8 cellular contexts compared by ENCODE assay signal in genomic region chr15:63191895-63192603, GRCh38. TPM values are rescaled to one million over a fixed set of nuclear protein-coding genes. Genes with fewer than 3 reads are reported as not detected.
A peak's percentile ranks its signal among the peaks of the same experiment; 100 is the strongest.
DNase-seq lines count a peak whose midpoint lies in the region; ATAC-seq and TF ChIP-seq lines count a peak whose summit lies in the region.

No MANE protein-coding gene starts in this region.

- no peaks in the 10 kb centered on the region for H3K9me2 ChIP-seq in PC-9 (ENCODE audit: insufficient read depth)

- peaks cover 75% of the 10 kb centered on the region for H3K4me1 Mint-ChIP-seq in CD8-positive, alpha-beta T cell (ENCODE audit: low read depth)
- peaks cover 60% of the 10 kb centered on the region for H3K4me1 Mint-ChIP-seq in central memory CD8-positive, alpha-beta T cell

- H3K9me3 ChIP-seq in CD8-positive, alpha-beta T cell (ENCODE audit: low read length) = no peaks in the 10 kb centered on the region
- no peaks in the 10 kb centered on the region for H3K9me3 ChIP-seq in PC-9 (ENCODE audit: insufficient read depth, low read depth)
- no peaks in the 10 kb centered on the region for H3K9me3 ChIP-seq in suprapubic skin
- H3K9me3 ChIP-seq in HAP-1 = no peaks in the 10 kb centered on the region

- BruUV-seq in PC-9 (replicated peaks; lab: Mats Ljungman, UMichigan) = TSS peak; percentile 35

- POLR2A ChIA-PET in CD8-positive, alpha-beta T cell (lab: Charles Lee) = interaction anchor here (0.6 to 2.6 kb wide), 24 partner anchors 11 to 904 kb away, joined by 3 to 26 read pairs (median 4); partner anchors contain the start of genes APH1B, RPS27L and SNX1
- POLR2A ChIA-PET in PC-9 (lab: Charles Lee; ENCODE audit: unreplicated experiment) = interaction anchor here (0.6 kb wide), 2 partner anchors 196 to 545 kb away, joined by 3 to 7 read pairs; no protein-coding TSS in a partner anchor

- no peak overlapping the region for H3K4me2 ChIP-seq in PC-9

- no peaks in the 10 kb centered on the region for H3K27me3 ChIP-seq in CD8-positive, alpha-beta T cell (ENCODE audit: insufficient read depth, low read length)
- H3K27me3 ChIP-seq in PC-9 (ENCODE audit: insufficient read depth, low read depth) (no peaks in the 10 kb centered on the region), suprapubic skin (no peaks in the 10 kb centered on the region), HAP-1 (ENCODE audit: low read depth) (no peaks in the 10 kb centered on the region)

- peak overlapping the region; percentile 71 for H3K27ac ChIP-seq in CD8-positive, alpha-beta T cell (ENCODE audit: low read depth, low read length)
- H3K27ac ChIP-seq in PC-9 = no peak overlapping the region
- no peak overlapping the region for H3K27ac ChIP-seq in suprapubic skin
- H3K27ac ChIP-seq in substantia nigra (ENCODE audit: low read depth, low read length, poor library complexity, severe bottlenecking) = no peak overlapping the region

- H3K27ac Mint-ChIP-seq in CD8-positive, alpha-beta T cell = peak overlapping the region; percentile 99
- peak overlapping the region; percentile 93 for H3K27ac Mint-ChIP-seq in central memory CD8-positive, alpha-beta T cell (ENCODE audit: low read depth)

- intact Hi-C loops in CD8-positive, alpha-beta T cell (cut with DNase I, micrococcal nuclease) = loop anchor here (1.0 to 5.0 kb wide), 5 partner anchors 11 to 310 kb away; partner anchors contain the start of gene USP3 (in 1 of the 2)
- intact Hi-C loops in PC-9 (cut with micrococcal nuclease; ENCODE audit: unreplicated experiment) (loop anchor here (2.0 kb wide), 1 partner anchor 35 kb away; the partner anchor contains the start of gene RPS27L), left ventricle myocardium superior (cut with micrococcal nuclease) (no loop called here)

- no peaks in the 10 kb centered on the region for H4K20me1 ChIP-seq in PC-9 (ENCODE audit: insufficient read depth)

- H3F3A ChIP-seq in PC-9 (ENCODE audit: insufficient read depth, low read depth) = no peaks in the 10 kb centered on the region

- WGBS in suprapubic skin = 68% methylated on average over 3 of the region's 3 CpGs

- TF ChIP-seq EP300 in suprapubic skin (IDR thresholded peaks at IDR 0.05) = no peak

- H3K9me3 Mint-ChIP-seq in CD8-positive, alpha-beta T cell = no peaks in the 10 kb centered on the region
- no peaks in the 10 kb centered on the region for H3K9me3 Mint-ChIP-seq in central memory CD8-positive, alpha-beta T cell

- H3K4me1 ChIP-seq in CD8-positive, alpha-beta T cell (ENCODE audit: insufficient read depth, low read length) = peaks cover 66% of the 10 kb centered on the region
- peaks cover 19% of the 10 kb centered on the region; the same call in 1 of the 2 replicates for H3K4me1 ChIP-seq in PC-9 (replicated peaks; ENCODE audit: insufficient read depth)
- peaks cover 66% of the 10 kb centered on the region for H3K4me1 ChIP-seq in suprapubic skin
- peaks cover 30% of the 10 kb centered on the region for H3K4me1 ChIP-seq in HAP-1

- H3K4me3 Mint-ChIP-seq in CD8-positive, alpha-beta T cell = peak overlapping the region; percentile 92
- peak overlapping the region; percentile 95 for H3K4me3 Mint-ChIP-seq in central memory CD8-positive, alpha-beta T cell

- no peak overlapping the region for H2AFZ ChIP-seq in PC-9

- in situ Hi-C loops in HAP-1 (cut with MboI; ENCODE audit: low sequenced_read_pairs) = no loop called here

- peak overlapping the region; percentile 41 for H3K4me3 ChIP-seq in CD8-positive, alpha-beta T cell (ENCODE audit: low read depth, low read length)
- H3K4me3 ChIP-seq in PC-9 (no peak overlapping the region), suprapubic skin (peak overlapping the region; percentile 64), HAP-1 (no peak overlapping the region)

- H3K36me3 ChIP-seq in CD8-positive, alpha-beta T cell (ENCODE audit: insufficient read depth, low read length) = no peaks in the 10 kb centered on the region
- no peaks in the 10 kb centered on the region for H3K36me3 ChIP-seq in PC-9 (ENCODE audit: low read depth)
- H3K36me3 ChIP-seq in suprapubic skin = no peaks in the 10 kb centered on the region
- no peaks in the 10 kb centered on the region for H3K36me3 ChIP-seq in HAP-1 (replicated peaks)

- peaks cover 46% of the 10 kb centered on the region for H3K79me2 ChIP-seq in PC-9 (ENCODE audit: low read depth)

- TF ChIP-seq CTCF in CD8-positive, alpha-beta T cell (IDR thresholded peaks at IDR 0.05) = no peak
- TF ChIP-seq CTCF in PC-9 (conservative IDR thresholded peaks at IDR 0.05) (no peak), suprapubic skin (IDR thresholded peaks at IDR 0.05) (no peak)

- CTCF ChIA-PET in CD8-positive, alpha-beta T cell (lab: Charles Lee) = interaction anchor here (0.6 to 2.1 kb wide), 21 partner anchors 11 to 314 kb away, joined by 3 to 6 read pairs (median 3); no protein-coding TSS in a partner anchor
- CTCF ChIA-PET in PC-9 (lab: Charles Lee) = no interaction called here

- DNase-seq in CD8-positive, alpha-beta T cell = peak in 6 of 7 experiments; percentile 24 to 74 (median 54)
- DNase-seq in PC-9 = no peak
- peak; percentile 40 to 68 for DNase-seq in central memory CD8-positive, alpha-beta T cell (ENCODE audit: low spot score in 2 of 2)
- DNase-seq in suprapubic skin (ENCODE audit: low spot score in 2 of 2) = no peak
- no peak for DNase-seq in substantia nigra (lab: John Stamatoyannopoulos, UW)
- no peak for DNase-seq in left ventricle myocardium superior
- no peak for DNase-seq in HAP-1 (ENCODE audit: low spot score in 2 of 2)

- peak; percentile 64 for ATAC-seq in CD8-positive, alpha-beta T cell
- ATAC-seq in GM21717 (IDR thresholded peaks at IDR 0.05; ENCODE audit: unreplicated experiment) (peak; percentile 41), left ventricle myocardium superior (no peak)
- ATAC-seq in central memory CD8-positive, alpha-beta T cell (replicated peaks; ENCODE audit: extremely low read depth, poor library complexity, severe bottlenecking) = peak; percentile 84

- no peaks in the 10 kb centered on the region for H3K27me3 Mint-ChIP-seq in CD8-positive, alpha-beta T cell (ENCODE audit: low read depth)
- H3K27me3 Mint-ChIP-seq in central memory CD8-positive, alpha-beta T cell = no peaks in the 10 kb centered on the region

- TF ChIP-seq POLR2A in suprapubic skin (IDR thresholded peaks at IDR 0.05) = no peak

- H3K36me3 Mint-ChIP-seq in CD8-positive, alpha-beta T cell = peaks cover 13% of the 10 kb centered on the region
- peaks cover 14% of the 10 kb centered on the region for H3K36me3 Mint-ChIP-seq in central memory CD8-positive, alpha-beta T cell (ENCODE audit: insufficient read depth)

RNA-seq across cellular contexts. Expression of gene RAB8B, which starts 2.6 kb away (rescaled TPM):
- 100 to 1,000 TPM; 145 to 146 TPM for total RNA-seq in CD8-positive, alpha-beta T cell
- total RNA-seq in PC-9 (2021) (19.3 and 20.9 TPM in 2 replicates), suprapubic skin (10 to 100 TPM; 11.0 to 12.9 (median 12.5) TPM), left ventricle myocardium superior (9.1 TPM)

RNA-seq across cellular contexts. Expression of gene RPS27L, which starts 34.8 kb away (rescaled TPM):
- total RNA-seq in CD8-positive, alpha-beta T cell = 10 to 100 TPM; 40.3 to 45.9 TPM
- total RNA-seq in PC-9 (2021) (59.7 and 77.0 TPM in 2 replicates), suprapubic skin (10 to 100 TPM; 47.8 to 94.9 (median 51.5) TPM), left ventricle myocardium superior (157 TPM)

Comparison
In these comparisons a context has a peak if more than half of its experiments do, and no peak if none do; other contexts are left out.
1. DNase-seq: peak in CD8-positive, alpha-beta T cell (6 of 7) and central memory CD8-positive, alpha-beta T cell (2 of 2); none in PC-9 (0 of 2), suprapubic skin (0 of 2), substantia nigra (0 of 49), left ventricle myocardium superior (single experiment) and HAP-1 (0 of 2).
2. H3K4me3 ChIP-seq: peak in CD8-positive, alpha-beta T cell (single experiment) and suprapubic skin (single experiment); none in PC-9 (single experiment) and HAP-1 (single experiment).